ENCODE assay signal across 2 cellular contexts in the genomic region with DNA sequence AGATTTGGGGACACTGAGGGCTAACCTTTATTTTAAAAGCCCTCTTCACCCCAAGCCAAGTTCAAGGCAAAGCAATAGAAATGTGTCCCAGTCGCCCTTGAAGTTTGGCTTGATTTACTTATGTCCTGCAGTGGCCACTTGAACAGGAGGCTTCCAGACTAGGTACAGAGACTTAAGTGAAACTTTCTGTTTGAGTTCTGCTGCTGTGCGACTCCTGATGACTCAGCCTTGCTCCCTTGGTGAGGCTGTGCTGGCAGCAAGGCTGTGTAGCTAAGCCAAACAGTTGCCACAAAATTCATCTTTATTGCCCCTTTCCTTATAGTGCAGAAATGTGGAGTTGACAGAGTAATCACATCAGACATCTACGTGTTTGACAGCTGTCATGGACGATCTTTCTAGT.
TF ChIP-seq lines count a peak whose summit lies in the region.

No MANE protein-coding gene starts in this region.

TF ChIP-seq in IMR-90, 13 proteins besides CTCF, POLR2A, EP300 and RAD21 (continued from another document):
- TF ChIP-seq ELK1 (IDR thresholded peaks at IDR 0.05; ENCODE audit: borderline replicate concordance, low read depth, low read length) (no peak), RCOR1 (IDR thresholded peaks at IDR 0.05; ENCODE audit: insufficient replicate concordance, low read length) (no peak), MAZ (IDR thresholded peaks at IDR 0.05; ENCODE audit: borderline replicate concordance, low read depth, low read length) (no peak), MAFK (IDR thresholded peaks at IDR 0.05; ENCODE audit: low read depth, low read length) (no peak), RFX5 (IDR thresholded peaks at IDR 0.05; ENCODE audit: low read depth, low read length) (no peak), FOS (IDR thresholded peaks at IDR 0.05; ENCODE audit: low read depth, low read length) (no peak), CHD1 (IDR thresholded peaks at IDR 0.05; ENCODE audit: low read depth, low read length) (no peak), MXI1 (IDR thresholded peaks at IDR 0.05; ENCODE audit: borderline replicate concordance, low read depth, low read length) (no peak), USF2 (IDR thresholded peaks at IDR 0.05; ENCODE audit: low read depth, low read length) (no peak), CEBPB (IDR thresholded peaks at IDR 0.05; ENCODE audit: low read depth, low read length) (no peak), BHLHE40 (IDR thresholded peaks at IDR 0.05; ENCODE audit: low read depth, low read length) (no peak)

TF ChIP-seq in WTC11, 78 proteins besides CTCF, POLR2A, EP300 and RAD21 (continued from another document):
- TF ChIP-seq TP53 (CRISPR knock-in tag; IDR thresholded peaks at IDR 0.05) (no peak), ZNF396 (CRISPR knock-in tag; IDR thresholded peaks at IDR 0.05; ENCODE audit: borderline replicate concordance) (no peak), AR (CRISPR knock-in tag; IDR thresholded peaks at IDR 0.05) (no peak), CREM (CRISPR knock-in tag; IDR thresholded peaks at IDR 0.05) (no peak), ATF1 (CRISPR knock-in tag; IDR thresholded peaks at IDR 0.05) (no peak), NR3C1 (CRISPR knock-in tag; conservative IDR thresholded peaks at IDR 0.05; ENCODE audit: low read depth) (no peak), NR2C2 (CRISPR knock-in tag; IDR thresholded peaks at IDR 0.05) (no peak), ZNF423 (CRISPR knock-in tag; IDR thresholded peaks at IDR 0.05) (no peak), JAZF1 (CRISPR knock-in tag; IDR thresholded peaks at IDR 0.05) (no peak), TCF7 (CRISPR knock-in tag; IDR thresholded peaks at IDR 0.05; ENCODE audit: low read depth) (no peak), SMAD4 (CRISPR knock-in tag; IDR thresholded peaks at IDR 0.05) (no peak), NFE2L1 (CRISPR knock-in tag; IDR thresholded peaks at IDR 0.05) (no peak)
